Comparison of ENCODE assay signal across 28 cellular contexts in genomic region chr18:8413189-8413588, GRCh38.
"Had no signal": no experiment of that assay in that cellular context is flagged by ENCODE, and none has a peak within 500 bp of the region (broad histone marks: within the 10 kb centered on the region; RNA-seq: fewer than 3 reads in every experiment).

No MANE protein-coding gene starts in this region.

- FAIRE-seq: colon, endometrium, endothelial cell of umbilical vein, frontal cortex had no signal

- H3K27me3 Mint-ChIP-seq: dendritic cell treated with granulocyte-macrophage colony-stimulating factor and Interleukin-4, amounts not matched to agents 40 ng/mL and 50 ng/mL, for 4 days had no signal

- H3K27me3 ChIP-seq: colonic mucosa, esophagus muscularis mucosa, gastrocnemius medialis, gastroesophageal sphincter, heart left ventricle, heart right ventricle had no signal

- H3K4me3 Mint-ChIP-seq: dendritic cell treated with granulocyte-macrophage colony-stimulating factor and Interleukin-4, amounts not matched to agents 40 ng/mL and 50 ng/mL, for 4 days; effector memory CD8-positive, alpha-beta T cell; endodermal cell had no signal

- H3K36me3 ChIP-seq: colonic mucosa, gastrocnemius medialis had no signal

- H3K4me1 ChIP-seq: colonic mucosa, esophagus muscularis mucosa, esophagus squamous epithelium, foreskin keratinocyte, gastrocnemius medialis, gastroesophageal sphincter had no signal

- H3K9me3 ChIP-seq: colonic mucosa, gastrocnemius medialis had no signal

- H3K27ac Mint-ChIP-seq: dendritic cell treated with granulocyte-macrophage colony-stimulating factor and Interleukin-4, amounts not matched to agents 40 ng/mL and 50 ng/mL, for 4 days; effector memory CD8-positive, alpha-beta T cell; endodermal cell had no signal

- H3K4me3 ChIP-seq: colonic mucosa, coronary artery, dorsolateral prefrontal cortex, esophagus muscularis mucosa, esophagus squamous epithelium, gastrocnemius medialis, gastroesophageal sphincter, heart left ventricle, heart right ventricle had no signal

- DNase-seq: colonic mucosa; cortex of kidney; dermis blood vessel endothelial cell; dorsolateral prefrontal cortex; effector CD4-positive, alpha-beta T cell; effector CD8-positive, alpha-beta T cell; effector memory CD8-positive, alpha-beta T cell; erythroblast; esophagus squamous epithelium; foreskin fibroblast; foreskin keratinocyte; foreskin melanocyte; gastrocnemius medialis; glutamatergic neuron; head of caudate nucleus; heart left ventricle; heart right ventricle had no signal

- ATAC-seq: effector memory CD8-positive, alpha-beta T cell; esophagus mucosa; foreskin keratinocyte; gastrocnemius medialis; gastroesophageal sphincter; heart left ventricle; heart right ventricle had no signal

- H3K27ac ChIP-seq: colonic mucosa, coronary artery, dorsolateral prefrontal cortex, epithelial cell of prostate, esophagus muscularis mucosa, esophagus squamous epithelium, foreskin keratinocyte, gastrocnemius medialis, gastroesophageal sphincter, heart left ventricle, heart right ventricle had no signal
